ENCODE assay signal across 8 cellular contexts in genomic region chr9:37963936-37964739, GRCh38.
DNase-seq lines count a peak whose midpoint lies in the region; ATAC-seq, FAIRE-seq and TF ChIP-seq lines count a peak whose summit lies in the region.

No MANE protein-coding gene starts in this region.

- no peaks in the 10 kb centered on the region for H3K9me3 ChIP-seq in endocrine pancreas (ENCODE audit: control insufficient read depth, low read length)

- TF ChIP-seq POLR2A in GM12892 (IDR thresholded peaks at IDR 0.05; ENCODE audit: low read depth, low read length), result no peak

- H3K9me3 Mint-ChIP-seq in nephron, result no peaks in the 10 kb centered on the region

- H3K36me3 ChIP-seq in endocrine pancreas (ENCODE audit: control insufficient read depth, insufficient read depth, low read length), result no peaks in the 10 kb centered on the region

- no peaks in the 10 kb centered on the region for H3K4me1 ChIP-seq in endocrine pancreas (ENCODE audit: control insufficient read depth, insufficient read depth, low read length)

- peak; percentile 81 for DNase-seq in GM04503 (ENCODE audit: low read depth)
- peak; percentile 72 for DNase-seq in NCI-H774 (lab: John Stamatoyannopoulos, UW)
- no peak for DNase-seq in OCI-M2 (lab: John Stamatoyannopoulos, UW; ENCODE audit: unreplicated experiment)
- DNase-seq in GM12892 (ENCODE audit: insufficient read length), result no peak

- no peaks in the 10 kb centered on the region for H3K27me3 Mint-ChIP-seq in nephron (ENCODE audit: low read depth)

- H3K4me1 Mint-ChIP-seq in nephron, result peaks cover 31% of the 10 kb centered on the region

- peak overlapping the region; percentile 1 to 37 (median 2) for H3K4me3 Mint-ChIP-seq in nephron

- TF ChIP-seq CTCF in nephron (IDR thresholded peaks at IDR 0.05; ENCODE audit: unreplicated experiment in 3 of 3), result no peak

- H3K36me3 Mint-ChIP-seq in nephron (ENCODE audit: low read depth), result no peaks in the 10 kb centered on the region

- ATAC-seq in HG02798 (IDR thresholded peaks at IDR 0.05; ENCODE audit: poor library complexity, unreplicated experiment) (no peak), HG03354 (IDR thresholded peaks at IDR 0.05; ENCODE audit: poor library complexity, severe bottlenecking, unreplicated experiment) (no peak)

- no peak for FAIRE-seq in GM12892 (lab: Jason Lieb, UNC)

- H3K4me3 ChIP-seq in endocrine pancreas (ENCODE audit: control insufficient read depth, insufficient read depth, low read length), result no peak overlapping the region

- no peaks in the 10 kb centered on the region for H3K27me3 ChIP-seq in endocrine pancreas (ENCODE audit: control insufficient read depth, insufficient read depth, low read length)

- H3K27ac Mint-ChIP-seq in nephron, result peak overlapping the region; percentile 79 to 98 (median 96)

- peak overlapping the region; percentile 39 for H3K9ac ChIP-seq in endocrine pancreas (ENCODE audit: control insufficient read depth, insufficient read depth, low read length)

Comparison
In these comparisons a context has a peak if more than half of its experiments do, and no peak if none do; other contexts are left out.
1. DNase-seq: peak in GM04503 (single experiment) and NCI-H774 (single experiment); none in OCI-M2 (single experiment) and GM12892 (single experiment).